16 cellular contexts compared by ENCODE assay signal in the genomic region with DNA sequence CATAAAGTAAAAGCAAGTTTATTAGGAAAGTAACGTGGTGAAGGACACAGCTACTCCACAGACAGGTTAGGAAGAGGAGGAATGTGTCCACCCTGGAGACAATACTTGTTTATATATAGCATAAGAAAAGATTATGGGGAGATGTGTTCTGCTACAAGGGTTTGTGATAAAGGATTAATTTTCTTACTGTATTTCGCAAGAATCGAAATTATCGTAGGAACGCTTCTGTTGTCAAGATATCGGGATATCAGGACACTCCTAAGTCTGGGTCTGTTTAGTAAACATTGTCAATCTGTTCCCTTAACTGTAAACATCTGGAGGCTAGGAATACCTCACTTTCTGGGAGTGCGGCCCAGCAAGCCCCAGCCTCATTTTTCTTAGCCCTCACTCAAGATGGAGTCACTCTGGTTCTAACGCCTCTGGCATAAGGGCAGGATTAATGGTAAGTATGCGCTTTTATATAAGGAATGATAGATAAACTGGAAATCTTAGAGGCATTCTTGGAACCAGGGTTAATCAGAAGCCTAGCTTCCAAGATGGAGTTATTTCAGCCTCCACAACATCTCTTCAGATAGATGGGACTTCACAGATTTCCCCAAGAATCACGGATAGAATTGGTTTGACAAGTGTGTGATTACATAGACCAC. TPM values are rescaled to one million over a fixed set of nuclear protein-coding genes. Genes with fewer than 3 reads are reported as not detected.
DNase-seq lines count a peak whose midpoint lies in the region; ATAC-seq and TF ChIP-seq lines count a peak whose summit lies in the region.
"Had no signal": no experiment of that assay in that cellular context is flagged by ENCODE, and none has a peak within 500 bp of the region (broad histone marks: within the 10 kb centered on the region; RNA-seq: fewer than 3 reads in every experiment).

No MANE protein-coding gene starts in this region.

- H3K36me3 Mint-ChIP-seq in activated naive CD8-positive, alpha-beta T cell treated with anti-CD3 and anti-CD28 coated beads, Interleukin-2, amount 50 U/mL, for 24 hours (ENCODE audit: low read depth) = no peaks in the 10 kb centered on the region
- no peaks in the 10 kb centered on the region for H3K36me3 Mint-ChIP-seq in activated naive CD8-positive, alpha-beta T cell treated with anti-CD3 and anti-CD28 coated beads for 36 hours

- in situ Hi-C loops in Panc1 (cut with HindIII; ENCODE audit: low pct_unique_long_range_greater_than_20kb, low sequenced_read_pairs) (no loop called here), transverse colon (cut with MboI; ENCODE audit: low pct_ligation_motif_present in 1 of 4, low pct_unique_long_range_greater_than_20kb in 1 of 4, low sequenced_read_pairs in 3 of 4) (no loop called here)

- no peak overlapping the region for H3K4me3 ChIP-seq in Panc1 (ENCODE audit: low read depth in 2 of 2, low read length in 2 of 2)
- no peak overlapping the region for H3K4me3 ChIP-seq in fibroblast of villous mesenchyme (ENCODE audit: low read depth, low read length)
- H3K4me3 ChIP-seq in transverse colon = no peak overlapping the region
- H3K4me3 ChIP-seq: mucosa of descending colon had no signal

- no peak for TF ChIP-seq POLR2A in transverse colon (IDR thresholded peaks at IDR 0.05)

- DNase-seq in activated naive CD8-positive, alpha-beta T cell treated with anti-CD3 and anti-CD28 coated beads, Interleukin-2, amount 50 U/mL, for 24 hours = no peak
- no peak for DNase-seq in activated naive CD8-positive, alpha-beta T cell treated with anti-CD3 and anti-CD28 coated beads for 36 hours
- no peak for DNase-seq in Panc1 (ENCODE audit: low read depth, low spot score)
- DNase-seq in fibroblast of villous mesenchyme (ENCODE audit: low read depth) = peak; percentile 25
- no peak for DNase-seq in transverse colon
- no peak for DNase-seq in SKM-1 (lab: John Stamatoyannopoulos, UW; ENCODE audit: unreplicated experiment)
- DNase-seq in COR-L47 (lab: John Stamatoyannopoulos, UW) = no peak
- no peak for DNase-seq in OCI-M2 (lab: John Stamatoyannopoulos, UW; ENCODE audit: unreplicated experiment)
- DNase-seq: activated T-cell treated with anti-CD3 and anti-CD28 coated beads, Interleukin-2, amount 50 U/mL, for 4 hours; effector CD8-positive, alpha-beta T cell; mucosa of descending colon; NCI-H187 treated with DMSO at 0.1 percent for 48 hours; NCI-H510A treated with DMSO at 0.1 percent for 48 hours; right cardiac atrium had no signal

- 70 to 89% methylated on average over 3 to 10 of the region's 10 CpGs for WGBS in transverse colon (ENCODE audit: low coverage in 1 of 2), 2 donors

- H3K9me3 Mint-ChIP-seq in activated naive CD8-positive, alpha-beta T cell treated with anti-CD3 and anti-CD28 coated beads, Interleukin-2, amount 50 U/mL, for 24 hours = no peaks in the 10 kb centered on the region
- no peaks in the 10 kb centered on the region for H3K9me3 Mint-ChIP-seq in activated naive CD8-positive, alpha-beta T cell treated with anti-CD3 and anti-CD28 coated beads for 36 hours
- H3K9me3 Mint-ChIP-seq: activated T-cell treated with anti-CD3 and anti-CD28 coated beads, Interleukin-2, amount 50 U/mL, for 4 hours; central memory CD8-positive, alpha-beta T cell had no signal

- H3K27me3 Mint-ChIP-seq in activated naive CD8-positive, alpha-beta T cell treated with anti-CD3 and anti-CD28 coated beads, Interleukin-2, amount 50 U/mL, for 24 hours = peaks cover 3% of the 10 kb centered on the region
- no peaks in the 10 kb centered on the region for H3K27me3 Mint-ChIP-seq in activated naive CD8-positive, alpha-beta T cell treated with anti-CD3 and anti-CD28 coated beads for 36 hours
- H3K27me3 Mint-ChIP-seq: central memory CD8-positive, alpha-beta T cell had no signal

- CTCF ChIA-PET in Panc1 (lab: Charles Lee) = no interaction called here

- H3K27ac ChIP-seq in Panc1 (ENCODE audit: low read length) (0 out of 2 replicates have a peak overlapping the region, but pooled peaks have one; percentile 8), transverse colon (peak overlapping the region in 3 of 4 donors; percentile 10 to 55 (median 45))

- no TSS peak for BruUV-seq in Panc1 (replicated peaks; lab: Mats Ljungman, UMichigan)

- H3K4me1 ChIP-seq in Panc1 (ENCODE audit: control insufficient read depth, insufficient read depth, low read length) (peaks cover 12% of the 10 kb centered on the region), transverse colon (peaks cover 2 to 12% (median 10%) of the 10 kb centered on the region in 4 donors)

- no peak for TF ChIP-seq CTCF in Panc1 (IDR thresholded peaks at IDR 0.05)
- TF ChIP-seq CTCF in fibroblast of villous mesenchyme (IDR thresholded peaks at IDR 0.05; ENCODE audit: insufficient read depth, low read depth, low read length) = no peak
- no peak for TF ChIP-seq CTCF in transverse colon (IDR thresholded peaks at IDR 0.05)

- H3K27ac Mint-ChIP-seq in activated naive CD8-positive, alpha-beta T cell treated with anti-CD3 and anti-CD28 coated beads, Interleukin-2, amount 50 U/mL, for 24 hours = peak overlapping the region; percentile 50
- no peak overlapping the region for H3K27ac Mint-ChIP-seq in activated naive CD8-positive, alpha-beta T cell treated with anti-CD3 and anti-CD28 coated beads for 36 hours

- TF ChIP-seq EP300 in transverse colon (IDR thresholded peaks at IDR 0.05; ENCODE audit: low read depth) = no peak

- intact Hi-C loops in Panc1 (cut with micrococcal nuclease; ENCODE audit: unreplicated experiment) = no loop called here
- intact Hi-C loops in transverse colon (cut with DNase I; ENCODE audit: low total_unique reads) = no loop called here

- ATAC-seq in activated naive CD8-positive, alpha-beta T cell treated with anti-CD3 and anti-CD28 coated beads, Interleukin-2, amount 50 U/mL, for 24 hours = no peak
- no peak for ATAC-seq in Panc1

- H3K9me3 ChIP-seq in Panc1 (ENCODE audit: control insufficient read depth, insufficient read depth, low read depth, low read length) (no peaks in the 10 kb centered on the region), transverse colon (no peaks in the 10 kb centered on the region)
- H3K9me3 ChIP-seq: mucosa of descending colon had no signal

- H3K27me3 ChIP-seq in Panc1 (ENCODE audit: control insufficient read depth, insufficient read depth, low read length) (no peaks in the 10 kb centered on the region), transverse colon (no peaks in the 10 kb centered on the region)

- POLR2A ChIA-PET in Panc1 (lab: Charles Lee) = no interaction called here

- no peaks in the 10 kb centered on the region for H3K36me3 ChIP-seq in Panc1 (ENCODE audit: control insufficient read depth, insufficient read depth, low read length)
- no peaks in the 10 kb centered on the region for H3K36me3 ChIP-seq in transverse colon

- peaks cover 11% of the 10 kb centered on the region for H3K4me1 Mint-ChIP-seq in activated naive CD8-positive, alpha-beta T cell treated with anti-CD3 and anti-CD28 coated beads, Interleukin-2, amount 50 U/mL, for 24 hours
- peaks cover 11% of the 10 kb centered on the region for H3K4me1 Mint-ChIP-seq in activated naive CD8-positive, alpha-beta T cell treated with anti-CD3 and anti-CD28 coated beads for 36 hours
- H3K4me1 Mint-ChIP-seq: central memory CD8-positive, alpha-beta T cell had no signal

- H3K4me3 Mint-ChIP-seq in activated naive CD8-positive, alpha-beta T cell treated with anti-CD3 and anti-CD28 coated beads, Interleukin-2, amount 50 U/mL, for 24 hours = no peak overlapping the region
- no peak overlapping the region for H3K4me3 Mint-ChIP-seq in activated naive CD8-positive, alpha-beta T cell treated with anti-CD3 and anti-CD28 coated beads for 36 hours
- H3K4me3 Mint-ChIP-seq: central memory CD8-positive, alpha-beta T cell had no signal

RNA-seq across cellular contexts. Expression of gene CCL24, which starts 30.0 kb away (rescaled TPM):
- total RNA-seq in activated naive CD8-positive, alpha-beta T cell treated with anti-CD3 and anti-CD28 coated beads for 36 hours = not detected
- total RNA-seq in Panc1 (2021; ENCODE audit: unreplicated experiment) (not detected), fibroblast of villous mesenchyme (not detected in 2 replicates), transverse colon (1 to 10 TPM in 3 of 4 donors, not detected in 1; 1.8 to 6.0 (median 2.2) TPM)
- not detected for polyA plus RNA-seq in Panc1 (2012; ENCODE audit: insufficient read length)
- total RNA-seq: activated T-cell treated with anti-CD3 and anti-CD28 coated beads, Interleukin-2, amount 50 U/mL, for 4 hours; M059J; right cardiac atrium had no signal
- polyA plus RNA-seq: right cardiac atrium had no signal

RNA-seq across cellular contexts. Expression of gene RHBDD2, which starts 35.2 kb away (rescaled TPM):
- 10 to 100 TPM; 28.0 to 29.6 TPM for total RNA-seq in activated naive CD8-positive, alpha-beta T cell treated with anti-CD3 and anti-CD28 coated beads for 36 hours
- total RNA-seq in Panc1 (2021; ENCODE audit: unreplicated experiment) (79.3 TPM), fibroblast of villous mesenchyme (20.7 and 26.1 TPM in 2 replicates), transverse colon (10 to 100 TPM; 44.9 to 79.7 (median 63.7) TPM)
- 135 TPM for polyA plus RNA-seq in Panc1 (2012; ENCODE audit: insufficient read length)
